In the genomic region with DNA sequence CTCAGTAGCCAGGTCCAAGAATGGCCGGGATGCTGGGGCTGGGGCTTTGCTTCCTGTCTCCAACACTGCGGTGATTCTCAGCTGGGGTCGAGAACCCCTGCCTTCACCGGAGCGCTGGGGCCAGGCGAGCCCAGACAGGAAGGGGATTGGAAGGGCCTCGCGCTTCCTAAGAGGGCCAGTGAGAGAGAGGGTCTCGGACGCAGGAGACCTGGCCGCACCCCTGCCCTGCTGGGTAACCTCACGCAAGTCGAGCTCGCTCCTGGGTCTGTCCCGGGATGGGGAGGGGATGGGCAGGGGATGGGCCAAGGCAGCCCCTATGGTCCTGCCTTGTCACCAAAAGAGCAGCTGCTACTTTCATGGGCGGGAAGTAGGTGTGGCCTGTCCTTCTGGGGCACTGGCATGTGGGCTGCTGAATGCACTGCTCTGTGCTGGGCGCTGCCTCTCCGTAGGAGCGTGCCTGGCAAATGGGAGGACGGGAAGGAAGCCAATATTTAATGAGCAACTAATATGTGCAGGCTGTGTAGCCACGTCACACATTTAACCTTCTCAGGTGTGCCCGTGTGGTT, we compare ENCODE assay signal across 8 cellular contexts. TPM values are rescaled to one million over a fixed set of nuclear protein-coding genes. Genes with fewer than 3 reads are reported as not detected.
DNase-seq lines count a peak whose midpoint lies in the region; ATAC-seq, FAIRE-seq and TF ChIP-seq lines count a peak whose summit lies in the region.

No MANE protein-coding gene starts in this region.

- no peak for TF ChIP-seq CTCF in CD14-positive monocyte (IDR thresholded peaks at IDR 0.05)

- ATAC-seq in GM19438 (IDR thresholded peaks at IDR 0.05; ENCODE audit: low read depth, unreplicated experiment): peak; percentile 61
- no peak for ATAC-seq in stimulated activated memory B cell treated with anti-CD40 and anti-IgM and Interleukin-4, amounts not matched to agents 10 μg/mL and 1 μg/mL and 100 μg/mL, for 72 hours

- DNase-seq in CD14-positive monocyte (ENCODE audit: low spot score) (no peak), iPS-NIHi11 (ENCODE audit: low spot score) (peak; percentile 70), frontal cortex (ENCODE audit: low spot score in 2 of 2) (no peak), nucleus accumbens (lab: John Stamatoyannopoulos, UW) (no peak)
- DNase-seq in activated naive CD4-positive, alpha-beta T cell treated with anti-CD3 and anti-CD28 coated beads, Interleukin-2, amount 50 U/mL, for 16 hours: peak; percentile 28

- H3K4me1 Mint-ChIP-seq in CD14-positive monocyte: peaks cover 15% of the 10 kb centered on the region
- peaks cover 5% of the 10 kb centered on the region for H3K4me1 Mint-ChIP-seq in stimulated activated memory B cell treated with anti-CD40 and anti-IgM and Interleukin-4, amounts not matched to agents 10 μg/mL and 1 μg/mL and 100 μg/mL, for 72 hours

- H3K27ac Mint-ChIP-seq in CD14-positive monocyte: peak overlapping the region in 1 of 7 donors; percentile 12
- H3K27ac Mint-ChIP-seq in stimulated activated memory B cell treated with anti-CD40 and anti-IgM and Interleukin-4, amounts not matched to agents 10 μg/mL and 1 μg/mL and 100 μg/mL, for 72 hours: no peak overlapping the region

- no peak for TF ChIP-seq RAD21 in Ishikawa (IDR thresholded peaks at IDR 0.05; ENCODE audit: low read depth)

- intact Hi-C loops in CD14-positive monocyte (cut with micrococcal nuclease): loop anchor here (5.0 kb wide), 2 partner anchors 105 to 1025 kb away; no protein-coding TSS in a partner anchor

- TF ChIP-seq EP300 in Ishikawa (IDR thresholded peaks at IDR 0.05; ENCODE audit: borderline replicate concordance): no peak

- H3K36me3 Mint-ChIP-seq in CD14-positive monocyte: no peaks in the 10 kb centered on the region
- no peaks in the 10 kb centered on the region for H3K36me3 Mint-ChIP-seq in stimulated activated memory B cell treated with anti-CD40 and anti-IgM and Interleukin-4, amounts not matched to agents 10 μg/mL and 1 μg/mL and 100 μg/mL, for 72 hours

- peaks cover 37 to 68% (median 54%) of the 10 kb centered on the region in 3 donors for H3K27me3 Mint-ChIP-seq in CD14-positive monocyte (ENCODE audit: low read depth in 3 of 3)
- H3K27me3 Mint-ChIP-seq in stimulated activated memory B cell treated with anti-CD40 and anti-IgM and Interleukin-4, amounts not matched to agents 10 μg/mL and 1 μg/mL and 100 μg/mL, for 72 hours: peaks cover 63% of the 10 kb centered on the region

- FAIRE-seq in frontal cortex (lab: Jason Lieb, UNC): no peak

- peaks cover 0 to 16% (median 6%) of the 10 kb centered on the region in 7 donors for H3K9me3 Mint-ChIP-seq in CD14-positive monocyte
- H3K9me3 Mint-ChIP-seq in stimulated activated memory B cell treated with anti-CD40 and anti-IgM and Interleukin-4, amounts not matched to agents 10 μg/mL and 1 μg/mL and 100 μg/mL, for 72 hours: peaks cover 3% of the 10 kb centered on the region

- H3K4me3 Mint-ChIP-seq in CD14-positive monocyte: peak overlapping the region; percentile 78 to 91
- H3K4me3 Mint-ChIP-seq in stimulated activated memory B cell treated with anti-CD40 and anti-IgM and Interleukin-4, amounts not matched to agents 10 μg/mL and 1 μg/mL and 100 μg/mL, for 72 hours: peak overlapping the region; percentile 74

TF ChIP-seq in Ishikawa, 13 proteins besides CTCF, POLR2A, EP300 and RAD21:
- no peak for TF ChIP-seq TEAD4 (IDR thresholded peaks at IDR 0.05)
- no peak for TF ChIP-seq NFIC (IDR thresholded peaks at IDR 0.05)
- no peak for TF ChIP-seq CEBPB (IDR thresholded peaks at IDR 0.05)
- TF ChIP-seq, protein P1, sequence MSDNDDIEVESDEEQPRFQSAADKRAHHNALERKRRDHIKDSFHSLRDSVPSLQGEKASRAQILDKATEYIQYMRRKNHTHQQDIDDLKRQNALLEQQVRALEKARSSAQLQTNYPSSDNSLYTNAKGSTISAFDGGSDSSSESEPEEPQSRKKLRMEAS (IDR thresholded peaks at IDR 0.05): peak; percentile 37

RNA-seq across cellular contexts. Expression of gene KCNK18, which starts 20.0 kb away (rescaled TPM):
- not detected for polyA plus RNA-seq in CD14-positive monocyte
- total RNA-seq in frontal cortex: not detected

RNA-seq across cellular contexts. Expression of gene SLC18A2, which starts 23.6 kb away (rescaled TPM):
- under 1 TPM in 1 of 2 donors, not detected in 1; 0.14 TPM for polyA plus RNA-seq in CD14-positive monocyte
- under 0.01 TPM for total RNA-seq in frontal cortex

Comparison
In these comparisons a context has a peak if more than half of its experiments do, and no peak if none do; other contexts are left out.
1. DNase-seq: peak in activated naive CD4-positive, alpha-beta T cell treated with anti-CD3 and anti-CD28 coated beads, Interleukin-2, amount 50 U/mL, for 16 hours (single experiment) and iPS-NIHi11 (single experiment); none in CD14-positive monocyte (single experiment), frontal cortex (0 of 2) and nucleus accumbens (0 of 56).